In the genomic region with DNA sequence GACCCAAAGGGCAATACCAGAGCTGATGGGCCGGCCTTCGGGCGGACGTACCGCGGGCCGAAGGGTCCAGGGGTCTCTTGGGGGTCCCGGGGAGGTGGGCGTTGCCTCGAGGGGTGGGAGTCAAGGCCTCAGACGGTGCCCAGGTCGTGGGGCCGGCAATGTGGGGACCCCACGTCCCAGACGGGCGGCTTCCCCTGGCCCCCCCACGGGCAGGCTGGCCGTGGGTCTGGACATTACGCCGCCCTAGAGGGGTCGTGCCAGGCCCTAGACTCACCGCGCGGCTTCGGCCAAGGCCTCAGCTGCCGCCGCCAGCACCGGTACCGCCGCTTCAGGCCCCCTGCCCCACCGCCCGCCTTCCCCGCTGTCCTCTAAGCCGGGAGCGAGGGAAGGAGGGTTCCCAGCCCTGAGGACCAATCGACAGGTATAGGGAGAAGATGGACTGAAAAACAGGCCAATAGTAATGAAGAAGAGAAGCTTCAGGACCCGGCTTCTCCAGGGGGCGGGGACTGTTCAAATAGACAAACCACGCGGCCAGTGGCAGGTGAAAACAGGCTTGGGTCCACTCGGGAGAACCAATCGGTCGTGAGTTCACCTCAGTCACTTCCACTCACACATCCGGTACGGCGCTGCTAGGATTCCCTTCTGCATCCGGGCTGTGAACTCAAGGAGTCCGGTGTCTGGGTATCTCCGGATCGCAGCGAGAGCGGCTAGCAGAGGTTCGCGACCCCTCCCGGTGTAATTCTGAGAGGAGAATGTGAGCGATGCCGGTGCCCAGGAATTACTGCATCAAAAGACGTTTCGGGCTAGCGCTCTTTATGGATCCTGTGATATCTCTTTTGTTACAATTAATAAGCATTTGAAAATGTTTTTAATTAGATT, we compare ENCODE assay signal across 1 cellular context.
TF ChIP-seq lines count a peak whose summit lies in the region.

TSS of gene MTOR (minus strand) at position 381 of the 879 bp plus-strand sequence. CDS start 3,142 bp downstream, outside the sequence.

TF ChIP-seq in liver, 16 proteins besides CTCF, POLR2A, EP300 and RAD21 (continued from another document):
- TF ChIP-seq, protein P1, sequence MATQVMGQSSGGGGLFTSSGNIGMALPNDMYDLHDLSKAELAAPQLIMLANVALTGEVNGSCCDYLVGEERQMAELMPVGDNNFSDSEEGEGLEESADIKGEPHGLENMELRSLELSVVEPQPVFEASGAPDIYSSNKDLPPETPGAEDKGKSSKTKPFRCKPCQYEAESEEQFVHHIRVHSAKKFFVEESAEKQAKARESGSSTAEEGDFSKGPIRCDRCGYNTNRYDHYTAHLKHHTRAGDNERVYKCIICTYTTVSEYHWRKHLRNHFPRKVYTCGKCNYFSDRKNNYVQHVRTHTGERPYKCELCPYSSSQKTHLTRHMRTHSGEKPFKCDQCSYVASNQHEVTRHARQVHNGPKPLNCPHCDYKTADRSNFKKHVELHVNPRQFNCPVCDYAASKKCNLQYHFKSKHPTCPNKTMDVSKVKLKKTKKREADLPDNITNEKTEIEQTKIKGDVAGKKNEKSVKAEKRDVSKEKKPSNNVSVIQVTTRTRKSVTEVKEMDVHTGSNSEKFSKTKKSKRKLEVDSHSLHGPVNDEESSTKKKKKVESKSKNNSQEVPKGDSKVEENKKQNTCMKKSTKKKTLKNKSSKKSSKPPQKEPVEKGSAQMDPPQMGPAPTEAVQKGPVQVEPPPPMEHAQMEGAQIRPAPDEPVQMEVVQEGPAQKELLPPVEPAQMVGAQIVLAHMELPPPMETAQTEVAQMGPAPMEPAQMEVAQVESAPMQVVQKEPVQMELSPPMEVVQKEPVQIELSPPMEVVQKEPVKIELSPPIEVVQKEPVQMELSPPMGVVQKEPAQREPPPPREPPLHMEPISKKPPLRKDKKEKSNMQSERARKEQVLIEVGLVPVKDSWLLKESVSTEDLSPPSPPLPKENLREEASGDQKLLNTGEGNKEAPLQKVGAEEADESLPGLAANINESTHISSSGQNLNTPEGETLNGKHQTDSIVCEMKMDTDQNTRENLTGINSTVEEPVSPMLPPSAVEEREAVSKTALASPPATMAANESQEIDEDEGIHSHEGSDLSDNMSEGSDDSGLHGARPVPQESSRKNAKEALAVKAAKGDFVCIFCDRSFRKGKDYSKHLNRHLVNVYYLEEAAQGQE (IDR thresholded peaks at IDR 0.05), result peak; percentile 87
- TF ChIP-seq HNF4A (conservative IDR thresholded peaks at IDR 0.05), result peak; percentile 27 to 61
- no peak for TF ChIP-seq ATF3 (IDR thresholded peaks at IDR 0.05)
- TF ChIP-seq TAF1 (conservative IDR thresholded peaks at IDR 0.05), result peak; percentile 62
- TF ChIP-seq RXRA (IDR thresholded peaks at IDR 0.05), result peak; percentile 84 to 95
- peak in 1 of 2 donors; percentile 27 for TF ChIP-seq JUND (IDR thresholded peaks at IDR 0.05)
- TF ChIP-seq YY1 (IDR thresholded peaks at IDR 0.05), result peak; percentile 88
- TF ChIP-seq, protein P2, sequence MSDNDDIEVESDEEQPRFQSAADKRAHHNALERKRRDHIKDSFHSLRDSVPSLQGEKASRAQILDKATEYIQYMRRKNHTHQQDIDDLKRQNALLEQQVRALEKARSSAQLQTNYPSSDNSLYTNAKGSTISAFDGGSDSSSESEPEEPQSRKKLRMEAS (IDR thresholded peaks at IDR 0.05), result peak; percentile 95
- TF ChIP-seq FOXA1 (IDR thresholded peaks at IDR 0.05), result peak; percentile 28
- no peak for TF ChIP-seq HNF4G (IDR thresholded peaks at IDR 0.05)
- TF ChIP-seq EGR1 (IDR thresholded peaks at IDR 0.05; ENCODE audit: low read depth in 2 of 2), result no peak
- TF ChIP-seq, protein P3, sequence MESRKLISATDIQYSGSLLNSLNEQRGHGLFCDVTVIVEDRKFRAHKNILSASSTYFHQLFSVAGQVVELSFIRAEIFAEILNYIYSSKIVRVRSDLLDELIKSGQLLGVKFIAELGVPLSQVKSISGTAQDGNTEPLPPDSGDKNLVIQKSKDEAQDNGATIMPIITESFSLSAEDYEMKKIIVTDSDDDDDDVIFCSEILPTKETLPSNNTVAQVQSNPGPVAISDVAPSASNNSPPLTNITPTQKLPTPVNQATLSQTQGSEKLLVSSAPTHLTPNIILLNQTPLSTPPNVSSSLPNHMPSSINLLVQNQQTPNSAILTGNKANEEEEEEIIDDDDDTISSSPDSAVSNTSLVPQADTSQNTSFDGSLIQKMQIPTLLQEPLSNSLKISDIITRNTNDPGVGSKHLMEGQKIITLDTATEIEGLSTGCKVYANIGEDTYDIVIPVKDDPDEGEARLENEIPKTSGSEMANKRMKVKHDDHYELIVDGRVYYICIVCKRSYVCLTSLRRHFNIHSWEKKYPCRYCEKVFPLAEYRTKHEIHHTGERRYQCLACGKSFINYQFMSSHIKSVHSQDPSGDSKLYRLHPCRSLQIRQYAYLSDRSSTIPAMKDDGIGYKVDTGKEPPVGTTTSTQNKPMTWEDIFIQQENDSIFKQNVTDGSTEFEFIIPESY (IDR thresholded peaks at IDR 0.05), result peak; percentile 61
